Comparison of ENCODE assay signal across 10 cellular contexts in genomic region chr5:112917453-112918005, GRCh38. TPM values are rescaled to one million over a fixed set of nuclear protein-coding genes. Genes with fewer than 3 reads are reported as not detected.
DNase-seq lines count a peak whose midpoint lies in the region; ATAC-seq, FAIRE-seq and TF ChIP-seq lines count a peak whose summit lies in the region.
"Had no signal": no experiment of that assay in that cellular context is flagged by ENCODE, and none has a peak within 500 bp of the region (broad histone marks: within the 10 kb centered on the region; RNA-seq: fewer than 3 reads in every experiment).

No MANE protein-coding gene starts in this region.

- in situ Hi-C loops in Panc1 (cut with HindIII; ENCODE audit: low pct_unique_long_range_greater_than_20kb, low sequenced_read_pairs), result no loop called here

- ATAC-seq in Panc1, result no peak
- ATAC-seq: activated CD4-positive, CD25-positive, alpha-beta regulatory T cell treated with anti-CD3 and anti-CD28 coated beads, Interleukin-2, amount 50 U/mL, for 24 hours had no signal

- H3K27ac ChIP-seq in Panc1 (ENCODE audit: low read length) (no peak overlapping the region), uterus (no peak overlapping the region)

- POLR2A ChIA-PET in Panc1 (lab: Charles Lee), result no interaction called here

- H3K4me1 ChIP-seq in Panc1 (ENCODE audit: control insufficient read depth, insufficient read depth, low read length) (peaks cover 40% of the 10 kb centered on the region), uterus (peaks cover 7 to 9% of the 10 kb centered on the region in 2 donors)

- DNase-seq in AG09309 (ENCODE audit: low read depth) (no peak), GM10266 (ENCODE audit: extremely low spot score) (no peak), Panc1 (ENCODE audit: low read depth, low spot score) (no peak), epithelial cell of esophagus (ENCODE audit: low read depth) (peak; percentile 25), uterus (no peak), RCC 7860 (ENCODE audit: low spot score) (no peak), AG08395 (ENCODE audit: low spot score) (no peak), NCI-H526 treated with DMSO at 0.1 percent for 48 hours (lab: John Stamatoyannopoulos, UW) (no peak)
- DNase-seq: NCI-H2029 had no signal

- H3K9me3 ChIP-seq in Panc1 (ENCODE audit: control insufficient read depth, insufficient read depth, low read depth, low read length) (no peaks in the 10 kb centered on the region), uterus (no peaks in the 10 kb centered on the region)

- CTCF ChIA-PET in Panc1 (lab: Charles Lee), result interaction anchor here (0.6 kb wide), 1 partner anchor 69 kb away, joined by 4 read pairs; no protein-coding TSS in a partner anchor

- no peak for FAIRE-seq in RCC 7860 (lab: Jason Lieb, UNC)

- no peak for TF ChIP-seq POLR2A in uterus (IDR thresholded peaks at IDR 0.05)

- H3K27me3 ChIP-seq in Panc1 (ENCODE audit: control insufficient read depth, insufficient read depth, low read length) (no peaks in the 10 kb centered on the region), uterus (no peaks in the 10 kb centered on the region)

- peak; percentile 21 for TF ChIP-seq CTCF in AG09309 (IDR thresholded peaks at IDR 0.05; ENCODE audit: control insufficient read depth, insufficient read depth, low read depth, low read length, missing control alignments)
- TF ChIP-seq CTCF in GM10266 (IDR thresholded peaks at IDR 0.05; ENCODE audit: control insufficient read depth, insufficient read depth, low read depth, missing control alignments), result peak; percentile 35
- TF ChIP-seq CTCF in Panc1 (IDR thresholded peaks at IDR 0.05), result peak; percentile 71
- peak; percentile 24 for TF ChIP-seq CTCF in epithelial cell of esophagus (IDR thresholded peaks at IDR 0.05; ENCODE audit: insufficient read depth, low read depth, low read length, missing control alignments)
- TF ChIP-seq CTCF in uterus (IDR thresholded peaks at IDR 0.05), result no peak

- BruUV-seq in Panc1 (replicated peaks; lab: Mats Ljungman, UMichigan), result no TSS peak

- H3K36me3 ChIP-seq in Panc1 (ENCODE audit: control insufficient read depth, insufficient read depth, low read length), result peaks cover 34% of the 10 kb centered on the region
- no peaks in the 10 kb centered on the region for H3K36me3 ChIP-seq in uterus

- H3K4me3 ChIP-seq in AG09309 (ENCODE audit: control insufficient read depth, low read depth, low read length) (no peak overlapping the region), Panc1 (ENCODE audit: low read depth in 2 of 2, low read length in 2 of 2) (no peak overlapping the region), epithelial cell of esophagus (ENCODE audit: low read length) (no peak overlapping the region), uterus (no peak overlapping the region)

- intact Hi-C loops in Panc1 (cut with micrococcal nuclease; ENCODE audit: unreplicated experiment), result no loop called here
- intact Hi-C loops in uterus (cut with DNase I; ENCODE audit: low total_unique reads), result no loop called here

RNA-seq across cellular contexts. Expression of gene REEP5, which starts 4.5 kb away (rescaled TPM):
- total RNA-seq in Panc1 (2021; ENCODE audit: unreplicated experiment) (112 TPM), uterus (10 to 100 TPM; 35.6 to 77.1 (median 56.2) TPM)
- 219 TPM for polyA plus RNA-seq in Panc1 (2012; ENCODE audit: insufficient read length)

RNA-seq across cellular contexts. Expression of gene SRP19, which starts 56.4 kb away (rescaled TPM):
- total RNA-seq in Panc1 (2021; ENCODE audit: unreplicated experiment) (55.8 TPM), uterus (100 to 1,000 TPM in 1 of 4 donors, 10 to 100 TPM in 3; 37.1 to 154 (median 49.7) TPM)
- 43.1 TPM for polyA plus RNA-seq in Panc1 (2012; ENCODE audit: insufficient read length)

RNA-seq across cellular contexts. Expression of gene DCP2, which starts 59.1 kb away (rescaled TPM):
- total RNA-seq in Panc1 (2021; ENCODE audit: unreplicated experiment), result 70.4 TPM
- 7.5 TPM for polyA plus RNA-seq in Panc1 (2012; ENCODE audit: insufficient read length)
- 100 to 1,000 TPM in 1 of 4 donors, 10 to 100 TPM in 3; 11.2 to 124 (median 27.6) TPM for total RNA-seq in uterus

Comparison
In these comparisons a context has a peak if more than half of its experiments do, and no peak if none do; other contexts are left out.
1. CTCF ChIP-seq: peak in AG09309 (single experiment), GM10266 (single experiment), Panc1 (single experiment) and epithelial cell of esophagus (single experiment); none in uterus (0 of 4).